ENCODE assay signal across 14 cellular contexts in genomic region chr1:230141002-230141648, GRCh38.
DNase-seq lines count a peak whose midpoint lies in the region; ATAC-seq and TF ChIP-seq lines count a peak whose summit lies in the region.
"Had no signal": no experiment of that assay in that cellular context is flagged by ENCODE, and none has a peak within 500 bp of the region (broad histone marks: within the 10 kb centered on the region; RNA-seq: fewer than 3 reads in every experiment).

No MANE protein-coding gene starts in this region.

- H3K27ac ChIP-seq in IMR-90 (ENCODE audit: insufficient read depth, low read length) = no peak overlapping the region
- H3K27ac ChIP-seq: spleen had no signal

- H3K9ac ChIP-seq in IMR-90 (ENCODE audit: low read depth, low read length) = no peak overlapping the region

- dilution Hi-C loops in IMR-90 (cut with HindIII; ENCODE audit: low sequenced_read_pairs, unreplicated experiment) = no loop called here

- H3K27me3 ChIP-seq in IMR-90 (ENCODE audit: control insufficient read depth, insufficient read depth, low read length) = no peaks in the 10 kb centered on the region
- H3K27me3 ChIP-seq: spleen had no signal

- no peak overlapping the region for H3K4me3 Mint-ChIP-seq in activated CD4-positive, alpha-beta T cell treated with anti-CD3 and anti-CD28 coated beads for 36 hours
- H3K4me3 Mint-ChIP-seq in activated CD4-positive, alpha-beta T cell treated with anti-CD3 and anti-CD28 coated beads, Interleukin-2, amount 10 ng/mL, durations not matched to agents 7 days and 5 days = no peak overlapping the region
- H3K4me3 Mint-ChIP-seq in brain (peak overlapping the region in 2 of 5 experiments; percentile 12 to 52), osteocyte (ENCODE audit: unreplicated experiment) (no peak overlapping the region)
- H3K4me3 Mint-ChIP-seq: activated naive CD4-positive, alpha-beta T cell treated with anti-CD3 and anti-CD28 coated beads, Interleukin-2, amount 10 ng/mL, durations not matched to agents 7 days and 5 days; IgD-negative memory B cell; nephron progenitor cell had no signal

- no TSS peak for BruUV-seq in IMR-90 (replicated peaks; lab: Mats Ljungman, UMichigan)

- peak overlapping the region; percentile 17; the same call in 1 of the 2 replicates for H3K4ac ChIP-seq in IMR-90 (ENCODE audit: low read depth, low read length)

- H3K18ac ChIP-seq in IMR-90 (ENCODE audit: low read depth, low read length) = no peak overlapping the region; the same call in 1 of the 2 replicates

- H3K9me3 ChIP-seq in IMR-90 (ENCODE audit: control insufficient read depth, insufficient read depth, low read length) = no peaks in the 10 kb centered on the region
- H3K9me3 ChIP-seq: spleen had no signal

- H2BK5ac ChIP-seq in IMR-90 (ENCODE audit: low read depth, low read length, poor library complexity, severe bottlenecking) = peak overlapping the region; percentile 97

- no peaks in the 10 kb centered on the region for H3K27me3 Mint-ChIP-seq in activated CD4-positive, alpha-beta T cell treated with anti-CD3 and anti-CD28 coated beads for 36 hours
- H3K27me3 Mint-ChIP-seq in activated CD4-positive, alpha-beta T cell treated with anti-CD3 and anti-CD28 coated beads, Interleukin-2, amount 10 ng/mL, durations not matched to agents 7 days and 5 days = no peaks in the 10 kb centered on the region
- H3K27me3 Mint-ChIP-seq in brain (no peaks in the 10 kb centered on the region), osteocyte (ENCODE audit: unreplicated experiment) (no peaks in the 10 kb centered on the region)
- H3K27me3 Mint-ChIP-seq: activated naive CD4-positive, alpha-beta T cell treated with anti-CD3 and anti-CD28 coated beads, Interleukin-2, amount 10 ng/mL, durations not matched to agents 7 days and 5 days; IgD-negative memory B cell had no signal

- peak; percentile 35 for DNase-seq in activated CD4-positive, alpha-beta T cell treated with anti-CD3 and anti-CD28 coated beads for 36 hours
- DNase-seq in activated CD4-positive, alpha-beta T cell treated with anti-CD3 and anti-CD28 coated beads, Interleukin-2, amount 10 ng/mL, durations not matched to agents 7 days and 5 days = no peak
- peak; percentile 79 for DNase-seq in IMR-90
- no peak for DNase-seq in osteocyte (ENCODE audit: extremely low spot score, unreplicated experiment)
- DNase-seq in NCI-H187 treated with DMSO at 0.1 percent for 48 hours (lab: John Stamatoyannopoulos, UW) = no peak
- no peak for DNase-seq in NCI-H146 treated with DMSO at 0.1 percent for 48 hours (lab: John Stamatoyannopoulos, UW; ENCODE audit: unreplicated experiment)
- DNase-seq: activated CD4-positive, alpha-beta T cell treated with anti-CD3 and anti-CD28 coated beads, Interleukin-2, amount 50 U/mL, for 1 hour; activated naive CD4-positive, alpha-beta T cell treated with anti-CD3 and anti-CD28 coated beads, Interleukin-2, amount 10 ng/mL, durations not matched to agents 7 days and 5 days; NCI-H1694 had no signal

- peaks cover 51% of the 10 kb centered on the region for H3K9me1 ChIP-seq in IMR-90 (ENCODE audit: insufficient read depth, low read length)

- no peaks in the 10 kb centered on the region for H3K9me3 Mint-ChIP-seq in activated CD4-positive, alpha-beta T cell treated with anti-CD3 and anti-CD28 coated beads for 36 hours (ENCODE audit: low read depth)
- no peaks in the 10 kb centered on the region for H3K9me3 Mint-ChIP-seq in activated CD4-positive, alpha-beta T cell treated with anti-CD3 and anti-CD28 coated beads, Interleukin-2, amount 10 ng/mL, durations not matched to agents 7 days and 5 days
- H3K9me3 Mint-ChIP-seq in brain = no peaks in the 10 kb centered on the region
- H3K9me3 Mint-ChIP-seq in osteocyte (ENCODE audit: unreplicated experiment) = no peaks in the 10 kb centered on the region
- H3K9me3 Mint-ChIP-seq: activated naive CD4-positive, alpha-beta T cell treated with anti-CD3 and anti-CD28 coated beads, Interleukin-2, amount 10 ng/mL, durations not matched to agents 7 days and 5 days; IgD-negative memory B cell; nephron progenitor cell had no signal

- no peak overlapping the region for H2AFZ ChIP-seq in IMR-90 (replicated peaks; ENCODE audit: low read length, poor library complexity)

- TF ChIP-seq POLR2A in IMR-90 (IDR thresholded peaks at IDR 0.05; ENCODE audit: low read depth, low read length) = 0 out of 2 replicates have a peak, but pooled peaks have one; percentile 4

- H3K27ac Mint-ChIP-seq in activated CD4-positive, alpha-beta T cell treated with anti-CD3 and anti-CD28 coated beads for 36 hours = no peak overlapping the region
- H3K27ac Mint-ChIP-seq in activated CD4-positive, alpha-beta T cell treated with anti-CD3 and anti-CD28 coated beads, Interleukin-2, amount 10 ng/mL, durations not matched to agents 7 days and 5 days = no peak overlapping the region
- peak overlapping the region; percentile 4 to 89 (median 53) for H3K27ac Mint-ChIP-seq in brain
- peak overlapping the region; percentile 74 for H3K27ac Mint-ChIP-seq in osteocyte (ENCODE audit: unreplicated experiment)
- H3K27ac Mint-ChIP-seq: activated naive CD4-positive, alpha-beta T cell treated with anti-CD3 and anti-CD28 coated beads, Interleukin-2, amount 10 ng/mL, durations not matched to agents 7 days and 5 days; nephron progenitor cell had no signal

- peak overlapping the region; percentile 73; the same call in 1 of the 2 replicates for H3K4me2 ChIP-seq in IMR-90 (ENCODE audit: low read depth, low read length)

- H2AK5ac ChIP-seq in IMR-90 (ENCODE audit: low read depth, low read length) = peak overlapping the region; percentile 5; the same call in 1 of the 2 replicates

- H3K14ac ChIP-seq in IMR-90 (replicated peaks; ENCODE audit: low read depth, low read length) = peak overlapping the region; percentile 19; the same call in 1 of the 2 replicates

- no CpG with 5 or more reads among the region's 8 CpGs for WGBS in IMR-90 (ENCODE audit: extremely low coverage in 2 of 2, insufficient read length in 1 of 2), 2 experiments

- 0 out of 4 replicates have a peak overlapping the region, but pooled peaks of 1 of the 2 experiments have one; percentile 2 for H4K8ac ChIP-seq in IMR-90 (ENCODE audit: low read depth in 2 of 2, low read length in 2 of 2)

- peaks cover 11% of the 10 kb centered on the region for H3K36me3 Mint-ChIP-seq in activated CD4-positive, alpha-beta T cell treated with anti-CD3 and anti-CD28 coated beads for 36 hours (ENCODE audit: low read depth)
- no peaks in the 10 kb centered on the region for H3K36me3 Mint-ChIP-seq in activated CD4-positive, alpha-beta T cell treated with anti-CD3 and anti-CD28 coated beads, Interleukin-2, amount 10 ng/mL, durations not matched to agents 7 days and 5 days (ENCODE audit: low read depth)
- no peaks in the 10 kb centered on the region for H3K36me3 Mint-ChIP-seq in brain
- peaks cover 1% of the 10 kb centered on the region for H3K36me3 Mint-ChIP-seq in osteocyte (ENCODE audit: unreplicated experiment)
- H3K36me3 Mint-ChIP-seq: activated naive CD4-positive, alpha-beta T cell treated with anti-CD3 and anti-CD28 coated beads, Interleukin-2, amount 10 ng/mL, durations not matched to agents 7 days and 5 days had no signal

- TF ChIP-seq CTCF in IMR-90 (conservative IDR thresholded peaks at IDR 0.05; ENCODE audit: low read depth, low read length) = no peak
- no peak for TF ChIP-seq CTCF in brain (conservative IDR thresholded peaks at IDR 0.05)
- no peak for TF ChIP-seq CTCF in osteocyte (IDR thresholded peaks at IDR 0.05)

- H3K4me3 ChIP-seq in IMR-90 (ENCODE audit: insufficient read depth, low read depth, low read length) = no peak overlapping the region
- H3K4me3 ChIP-seq: spleen had no signal

- H2AK9ac ChIP-seq in IMR-90 (replicated peaks; ENCODE audit: low read depth, low read length, poor library complexity) = no peak overlapping the region

- H3K23ac ChIP-seq in IMR-90 (ENCODE audit: low read depth, low read length) = 0 out of 2 replicates have a peak overlapping the region, but pooled peaks have one; percentile 66

- in situ Hi-C loops in IMR-90 (cut with MboI; ENCODE audit: low sequenced_read_pairs) = no loop called here

- intact Hi-C loops in activated CD4-positive, alpha-beta T cell treated with anti-CD3 and anti-CD28 coated beads for 36 hours (cut with DNase I, micrococcal nuclease) = no loop called here
- intact Hi-C loops in IMR-90 (cut with micrococcal nuclease) = no loop called here

- peaks cover 44% of the 10 kb centered on the region for H3K4me1 Mint-ChIP-seq in activated CD4-positive, alpha-beta T cell treated with anti-CD3 and anti-CD28 coated beads for 36 hours
- H3K4me1 Mint-ChIP-seq in activated CD4-positive, alpha-beta T cell treated with anti-CD3 and anti-CD28 coated beads, Interleukin-2, amount 10 ng/mL, durations not matched to agents 7 days and 5 days = peaks cover 49% of the 10 kb centered on the region
- H3K4me1 Mint-ChIP-seq in brain (peaks cover 100% of the 10 kb centered on the region), osteocyte (ENCODE audit: unreplicated experiment) (peaks cover 75% of the 10 kb centered on the region)

- H3K36me3 ChIP-seq in IMR-90 (ENCODE audit: control insufficient read depth, insufficient read depth, low read length) = no peaks in the 10 kb centered on the region

- ATAC-seq in activated CD4-positive, alpha-beta T cell treated with anti-CD3 and anti-CD28 coated beads for 36 hours = peak; percentile 68
- ATAC-seq in IMR-90 (ENCODE audit: low read depth) = peak; percentile 52
- no peak for ATAC-seq in GM21529 (IDR thresholded peaks at IDR 0.05; ENCODE audit: unreplicated experiment)

- no peak overlapping the region for H4K91ac ChIP-seq in IMR-90 (ENCODE audit: insufficient read depth, low read depth, low read length)

- POLR2A ChIA-PET in activated CD4-positive, alpha-beta T cell treated with anti-CD3 and anti-CD28 coated beads for 36 hours (lab: Charles Lee) = interaction anchor here (0.6 kb wide), 1 partner anchor 8 kb away, joined by 4 read pairs; no protein-coding TSS in a partner anchor
- POLR2A ChIA-PET in activated CD4-positive, alpha-beta T cell treated with anti-CD3 and anti-CD28 coated beads, Interleukin-2, amount 10 ng/mL, durations not matched to agents 7 days and 5 days (lab: Charles Lee) = no interaction called here
- POLR2A ChIA-PET in IMR-90 (lab: Charles Lee; ENCODE audit: unreplicated experiment) = no interaction called here

- H3K56ac ChIP-seq in IMR-90 (ENCODE audit: extremely low read depth, insufficient read depth, low read length) = no peak overlapping the region

- CTCF ChIA-PET in activated CD4-positive, alpha-beta T cell treated with anti-CD3 and anti-CD28 coated beads for 36 hours (lab: Charles Lee) = interaction anchor here (0.7 kb wide), 1 partner anchor 9 kb away, joined by 3 read pairs; no protein-coding TSS in a partner anchor
- CTCF ChIA-PET in activated CD4-positive, alpha-beta T cell treated with anti-CD3 and anti-CD28 coated beads, Interleukin-2, amount 10 ng/mL, durations not matched to agents 7 days and 5 days (lab: Charles Lee) = interaction anchor here (1.1 to 1.3 kb wide), 2 partner anchors 14 to 18 kb away, joined by 3 to 4 read pairs; no protein-coding TSS in a partner anchor
- CTCF ChIA-PET in IMR-90 (lab: Yijun Ruan, JAX) = no interaction called here

- H2BK20ac ChIP-seq in IMR-90 (ENCODE audit: low read depth, low read length) = no peak overlapping the region

- no peak overlapping the region; the same call in 2 of the 3 replicates for H2BK15ac ChIP-seq in IMR-90 (ENCODE audit: low read depth, low read length)

- peaks cover 65% of the 10 kb centered on the region for H4K20me1 ChIP-seq in IMR-90 (ENCODE audit: insufficient read depth, low read length)

- H4K5ac ChIP-seq in IMR-90 (ENCODE audit: low read depth, low read length) = no peak overlapping the region

- 0 out of 2 replicates have a peak overlapping the region, but pooled peaks have one; percentile 10 for H2BK120ac ChIP-seq in IMR-90 (ENCODE audit: low read depth, low read length)

- peaks cover 14% of the 10 kb centered on the region for H3K4me1 ChIP-seq in IMR-90 (ENCODE audit: control insufficient read depth, insufficient read depth, low read length)

- TF ChIP-seq RAD21 in IMR-90 (IDR thresholded peaks at IDR 0.05; ENCODE audit: low read length) = peak; percentile 17; the same call in 1 of the 2 replicates

- peaks cover 51 to 90% of the 10 kb centered on the region in 2 experiments for H3K79me1 ChIP-seq in IMR-90 (ENCODE audit: low read depth in 1 of 2, low read length in 2 of 2)

Comparison
In these comparisons a context has a peak if more than half of its experiments do, and no peak if none do; other contexts are left out.
1. DNase-seq: peak in activated CD4-positive, alpha-beta T cell treated with anti-CD3 and anti-CD28 coated beads for 36 hours (single experiment) and IMR-90 (single experiment); none in activated CD4-positive, alpha-beta T cell treated with anti-CD3 and anti-CD28 coated beads, Interleukin-2, amount 10 ng/mL, durations not matched to agents 7 days and 5 days (single experiment), osteocyte (single experiment), NCI-H187 treated with DMSO at 0.1 percent for 48 hours (single experiment) and NCI-H146 treated with DMSO at 0.1 percent for 48 hours (single experiment).
2. H3K27ac Mint-ChIP-seq: peak in brain (5 of 5) and osteocyte (single experiment); none in activated CD4-positive, alpha-beta T cell treated with anti-CD3 and anti-CD28 coated beads for 36 hours (single experiment) and activated CD4-positive, alpha-beta T cell treated with anti-CD3 and anti-CD28 coated beads, Interleukin-2, amount 10 ng/mL, durations not matched to agents 7 days and 5 days (single experiment).